Comparison of ENCODE assay signal across 8 cellular contexts in genomic region chr14:101731187-101732080, GRCh38. TPM values are rescaled to one million over a fixed set of nuclear protein-coding genes. Genes with fewer than 3 reads are reported as not detected.
DNase-seq lines count a peak whose midpoint lies in the region; ATAC-seq and TF ChIP-seq lines count a peak whose summit lies in the region.

No MANE protein-coding gene starts in this region.

- no peak overlapping the region for H3K27ac ChIP-seq in A673 (ENCODE audit: low read depth, low read length, poor library complexity, severe bottlenecking)
- H3K27ac ChIP-seq in endodermal cell (ENCODE audit: low read depth, low read length): no peak overlapping the region

- H3K4me3 Mint-ChIP-seq in endodermal cell: no peak overlapping the region
- H3K4me3 Mint-ChIP-seq in natural killer cell treated with Interleukin-12 subunit alpha and Interleukin-12 subunit beta and Interleukin-15 and Interleukin-18, amount 100 ng/mL, for 72 hours: peak overlapping the region; percentile 76
- peak overlapping the region; percentile 77 for H3K4me3 Mint-ChIP-seq in stimulated activated naive CD8-positive, alpha-beta T cell treated with anti-CD3 and anti-CD28 coated beads, Interleukin-15, Interleukin-2, amounts not matched to agents 100 ng/mL and 50 ng/mL, for 24 hours

- peaks cover 20% of the 10 kb centered on the region for H3K4me1 Mint-ChIP-seq in endodermal cell
- peaks cover 50 to 53% of the 10 kb centered on the region in 2 donors for H3K4me1 Mint-ChIP-seq in natural killer cell treated with Interleukin-12 subunit alpha and Interleukin-12 subunit beta and Interleukin-15 and Interleukin-18, amount 100 ng/mL, for 72 hours (ENCODE audit: low read depth in 2 of 2)
- peaks cover 69% of the 10 kb centered on the region for H3K4me1 Mint-ChIP-seq in stimulated activated naive CD8-positive, alpha-beta T cell treated with anti-CD3 and anti-CD28 coated beads, Interleukin-15, Interleukin-2, amounts not matched to agents 100 ng/mL and 50 ng/mL, for 24 hours (ENCODE audit: low read depth)

- H3K9me3 Mint-ChIP-seq in endodermal cell: peaks cover 3% of the 10 kb centered on the region
- no peaks in the 10 kb centered on the region for H3K9me3 Mint-ChIP-seq in natural killer cell treated with Interleukin-12 subunit alpha and Interleukin-12 subunit beta and Interleukin-15 and Interleukin-18, amount 100 ng/mL, for 72 hours
- peaks cover 6% of the 10 kb centered on the region for H3K9me3 Mint-ChIP-seq in stimulated activated naive CD8-positive, alpha-beta T cell treated with anti-CD3 and anti-CD28 coated beads, Interleukin-15, Interleukin-2, amounts not matched to agents 100 ng/mL and 50 ng/mL, for 24 hours

- no TSS peak for BruUV-seq in A673 (replicated peaks; lab: Mats Ljungman, UMichigan)

- POLR2A ChIA-PET in A673 (lab: Charles Lee; ENCODE audit: low non-redundant PET): no interaction called here

- H3K4me1 ChIP-seq in A673 (ENCODE audit: insufficient read depth, low read length, poor library complexity, severe bottlenecking): peaks cover 12% of the 10 kb centered on the region
- no peaks in the 10 kb centered on the region for H3K4me1 ChIP-seq in endodermal cell (ENCODE audit: control insufficient read depth, insufficient read depth, low read length)

- H3K27ac Mint-ChIP-seq in endodermal cell: peak overlapping the region; percentile 3
- peak overlapping the region; percentile 51 to 78 for H3K27ac Mint-ChIP-seq in natural killer cell treated with Interleukin-12 subunit alpha and Interleukin-12 subunit beta and Interleukin-15 and Interleukin-18, amount 100 ng/mL, for 72 hours
- peak overlapping the region; percentile 96 for H3K27ac Mint-ChIP-seq in stimulated activated naive CD8-positive, alpha-beta T cell treated with anti-CD3 and anti-CD28 coated beads, Interleukin-15, Interleukin-2, amounts not matched to agents 100 ng/mL and 50 ng/mL, for 24 hours

- H3K27me3 ChIP-seq in A673 (replicated peaks; ENCODE audit: insufficient read depth, low read depth, low read length, poor library complexity) (no peaks in the 10 kb centered on the region), endodermal cell (ENCODE audit: control insufficient read depth, insufficient read depth, low read length, poor library complexity, severe bottlenecking) (no peaks in the 10 kb centered on the region)

- no peaks in the 10 kb centered on the region for H3K36me3 Mint-ChIP-seq in endodermal cell (ENCODE audit: low read depth)
- no peaks in the 10 kb centered on the region for H3K36me3 Mint-ChIP-seq in natural killer cell treated with Interleukin-12 subunit alpha and Interleukin-12 subunit beta and Interleukin-15 and Interleukin-18, amount 100 ng/mL, for 72 hours
- H3K36me3 Mint-ChIP-seq in stimulated activated naive CD8-positive, alpha-beta T cell treated with anti-CD3 and anti-CD28 coated beads, Interleukin-15, Interleukin-2, amounts not matched to agents 100 ng/mL and 50 ng/mL, for 24 hours (ENCODE audit: low read depth): no peaks in the 10 kb centered on the region

- no peak overlapping the region for H3K9ac ChIP-seq in endodermal cell (ENCODE audit: extremely low read depth, low read length, poor library complexity, severe bottlenecking)

- TF ChIP-seq CTCF in A673 (conservative IDR thresholded peaks at IDR 0.05; ENCODE audit: low read depth, low read length) (no peak), endodermal cell (conservative IDR thresholded peaks at IDR 0.05) (no peak)

- peak; percentile 37 for TF ChIP-seq POLR2A in GM19193 (IDR thresholded peaks at IDR 0.05; ENCODE audit: extremely low read depth, insufficient read depth, insufficient read length)

- no peaks in the 10 kb centered on the region for H3K9me3 ChIP-seq in A673 (ENCODE audit: low read depth, low read length, poor library complexity, severe bottlenecking)
- H3K9me3 ChIP-seq in endodermal cell (ENCODE audit: control insufficient read depth, low read length): no peaks in the 10 kb centered on the region

- H3K4me3 ChIP-seq in A673 (ENCODE audit: low read depth, low read length, poor library complexity, severe bottlenecking) (no peak overlapping the region), endodermal cell (ENCODE audit: low read length) (no peak overlapping the region)

- ATAC-seq in HG03432 (IDR thresholded peaks at IDR 0.05; ENCODE audit: unreplicated experiment): peak; percentile 93
- peak; percentile 86 to 92 for ATAC-seq in natural killer cell treated with Interleukin-12 subunit alpha and Interleukin-12 subunit beta and Interleukin-15 and Interleukin-18, amount 100 ng/mL, for 72 hours

- intact Hi-C loops in A673 (cut with micrococcal nuclease; ENCODE audit: unreplicated experiment): no loop called here

- H3K36me3 ChIP-seq in A673 (ENCODE audit: insufficient read depth, low read length, poor library complexity, severe bottlenecking) (no peaks in the 10 kb centered on the region), endodermal cell (ENCODE audit: control insufficient read depth, insufficient read depth, low read length) (no peaks in the 10 kb centered on the region)

- 51 to 56% methylated on average over 8 to 16 of the region's 16 CpGs for WGBS in endodermal cell (ENCODE audit: insufficient coverage in 1 of 2, insufficient read length in 1 of 2), 2 experiments

- DNase-seq in A673 (ENCODE audit: low spot score): peak; percentile 76
- peak; percentile 96 for DNase-seq in NCI-H748 (lab: John Stamatoyannopoulos, UW; ENCODE audit: unreplicated experiment)
- peak; percentile 64 to 82 for DNase-seq in activated CD8-positive, alpha-beta memory T cell treated with anti-CD3 and anti-CD28 coated beads for 4 hours (ENCODE audit: low read depth in 2 of 2)
- DNase-seq in endodermal cell: peak; percentile 90
- peak; percentile 85 for DNase-seq in natural killer cell treated with Interleukin-12 subunit alpha and Interleukin-12 subunit beta and Interleukin-15 and Interleukin-18, amount 100 ng/mL, for 72 hours (ENCODE audit: low spot score)

- peaks cover 6% of the 10 kb centered on the region for H3K27me3 Mint-ChIP-seq in endodermal cell (ENCODE audit: insufficient read depth)
- H3K27me3 Mint-ChIP-seq in natural killer cell treated with Interleukin-12 subunit alpha and Interleukin-12 subunit beta and Interleukin-15 and Interleukin-18, amount 100 ng/mL, for 72 hours: no peaks in the 10 kb centered on the region
- H3K27me3 Mint-ChIP-seq in stimulated activated naive CD8-positive, alpha-beta T cell treated with anti-CD3 and anti-CD28 coated beads, Interleukin-15, Interleukin-2, amounts not matched to agents 100 ng/mL and 50 ng/mL, for 24 hours: no peaks in the 10 kb centered on the region

- CTCF ChIA-PET in A673 (lab: Charles Lee): no interaction called here

RNA-seq across cellular contexts. Expression of gene PPP2R5C, which starts 30.1 kb away (rescaled TPM):
- total RNA-seq in A673 (2021) (113 and 124 TPM in 2 replicates), endodermal cell (100 to 1,000 TPM; 116 to 117 TPM)
- 151 TPM for polyA plus RNA-seq in endodermal cell (2013, experiment 1 of 2)
- polyA plus RNA-seq in endodermal cell (2013, experiment 2 of 2): 146 TPM
- 100 to 1,000 TPM; 149 to 210 TPM for total RNA-seq in natural killer cell treated with Interleukin-12 subunit alpha and Interleukin-12 subunit beta and Interleukin-15 and Interleukin-18, amount 100 ng/mL, for 72 hours

Comparison
In these comparisons a context has a peak if more than half of its experiments do, and no peak if none do; other contexts are left out.
1. H3K27ac Mint-ChIP-seq: peak in every context shown above with its lines; median percentile 96 in stimulated activated naive CD8-positive, alpha-beta T cell treated with anti-CD3 and anti-CD28 coated beads, Interleukin-15, Interleukin-2, amounts not matched to agents 100 ng/mL and 50 ng/mL, for 24 hours; 64 in natural killer cell treated with Interleukin-12 subunit alpha and Interleukin-12 subunit beta and Interleukin-15 and Interleukin-18, amount 100 ng/mL, for 72 hours; 3 in endodermal cell.